ENCODE assay signal across 23 cellular contexts in genomic region chr21:27804515-27804914, GRCh38.
A peak's percentile ranks its signal among the peaks of the same experiment; 100 is the strongest.
DNase-seq lines count a peak whose midpoint lies in the region; ATAC-seq and TF ChIP-seq lines count a peak whose summit lies in the region.
"Had no signal": no experiment of that assay in that cellular context is flagged by ENCODE, and none has a peak within 500 bp of the region (broad histone marks: within the 10 kb centered on the region; RNA-seq: fewer than 3 reads in every experiment).

No MANE protein-coding gene starts in this region.

- ATAC-seq in left ventricle myocardium superior: peak; percentile 75
- ATAC-seq: GM12878; naive thymus-derived CD8-positive, alpha-beta T cell had no signal

- H3K9ac ChIP-seq in adipocyte (ENCODE audit: low read length): no peak overlapping the region

- intact Hi-C loops in left ventricle myocardium superior (cut with micrococcal nuclease) (no loop called here), dorsolateral prefrontal cortex (cut with DNase I) (loop anchor here (5.0 to 10.0 kb wide), 2 partner anchors 100 to 102 kb away; no protein-coding TSS in a partner anchor)

- peak; percentile 6 for DNase-seq in DMS53 treated with DMSO at 0.1 percent for 48 hours (lab: John Stamatoyannopoulos, UW; ENCODE audit: unreplicated experiment)
- DNase-seq in adipocyte (ENCODE audit: low read depth): peak; percentile 14
- no peak for DNase-seq in left ventricle myocardium superior
- DNase-seq in osteoblast (ENCODE audit: insufficient read length, low spot score, missing footprints): no peak
- no peak for DNase-seq in activated gamma-delta T cell treated with Interleukin-2 at 50 U/mL for 16 hours
- DNase-seq in foreskin melanocyte: no peak
- no peak for DNase-seq in dorsolateral prefrontal cortex
- DNase-seq: activated CD4-positive, alpha-beta memory T cell treated with anti-CD3 and anti-CD28 coated beads, Interleukin-2, amount 10 ng/mL, durations not matched to agents 7 days and 5 days; activated T-cell treated with anti-CD3 and anti-CD28 coated beads for 4 hours; amygdala; caudate nucleus; CD4-positive, alpha-beta T cell; DMS153; hypothalamus; naive thymus-derived CD8-positive, alpha-beta T cell; NCI-H1048; NCI-H2029; NCI-H226; NCI-H748 treated with DMSO at 0.1 percent for 48 hours; ovary; T1000; upper lobe of left lung had no signal

- H3K27me3 ChIP-seq in adipocyte (replicated peaks; ENCODE audit: control insufficient read depth, insufficient read depth, low read length) (no peaks in the 10 kb centered on the region), osteoblast (ENCODE audit: insufficient read depth, low read length) (no peaks in the 10 kb centered on the region), dorsolateral prefrontal cortex (no peaks in the 10 kb centered on the region)
- H3K27me3 ChIP-seq: ovary, upper lobe of left lung had no signal

- H3K4me2 ChIP-seq in osteoblast (ENCODE audit: insufficient read depth, low read length): no peak overlapping the region

- peaks cover 20% of the 10 kb centered on the region for H3K4me1 ChIP-seq in adipocyte (ENCODE audit: control insufficient read depth, insufficient read depth, low read length)
- peaks cover 21% of the 10 kb centered on the region for H3K4me1 ChIP-seq in osteoblast (ENCODE audit: insufficient read depth, low read length)
- H3K4me1 ChIP-seq: upper lobe of left lung had no signal

- H3K79me2 ChIP-seq in osteoblast (ENCODE audit: insufficient read depth, low read length): no peaks in the 10 kb centered on the region

- H2AFZ ChIP-seq in osteoblast (ENCODE audit: low read length): peak overlapping the region; percentile 16

- H4K20me1 ChIP-seq in osteoblast (ENCODE audit: insufficient read depth, low read length): no peaks in the 10 kb centered on the region

- H3K9me3 ChIP-seq in adipocyte (ENCODE audit: control insufficient read depth, low read length) (no peaks in the 10 kb centered on the region), osteoblast (ENCODE audit: low read depth, low read length) (no peaks in the 10 kb centered on the region)
- H3K9me3 ChIP-seq: ovary, upper lobe of left lung had no signal

- TF ChIP-seq CTCF in osteoblast (IDR thresholded peaks at IDR 0.05; ENCODE audit: extremely low read depth, low read depth, low read length) (no peak), dorsolateral prefrontal cortex (IDR thresholded peaks at IDR 0.05 in 54 of 56, conservative IDR thresholded peaks at IDR 0.05 in 2 of 56; ENCODE audit: low read depth in 1 of 56, partially characterized antibody in 56 of 56) (no peak)

- H3K4me3 ChIP-seq in adipocyte (ENCODE audit: low read length) (no peak overlapping the region), osteoblast (ENCODE audit: insufficient read depth, low read length) (no peak overlapping the region), dorsolateral prefrontal cortex (no peak overlapping the region)
- H3K4me3 ChIP-seq: GM12878, ovary, upper lobe of left lung had no signal

- H3K27ac ChIP-seq in osteoblast (ENCODE audit: low read depth, low read length): no peak overlapping the region
- no peak overlapping the region for H3K27ac ChIP-seq in dorsolateral prefrontal cortex
- H3K27ac ChIP-seq: ovary, upper lobe of left lung had no signal

- H3K36me3 ChIP-seq in adipocyte (ENCODE audit: control insufficient read depth, insufficient read depth, low read length, severe bottlenecking) (no peaks in the 10 kb centered on the region), osteoblast (ENCODE audit: insufficient read depth, low read length) (no peaks in the 10 kb centered on the region)
- H3K36me3 ChIP-seq: ovary, upper lobe of left lung had no signal

Comparison
In these comparisons a context has a peak if more than half of its experiments do, and no peak if none do; other contexts are left out.
1. DNase-seq: peak in DMS53 treated with DMSO at 0.1 percent for 48 hours (single experiment) and adipocyte (single experiment); none in left ventricle myocardium superior (single experiment), osteoblast (single experiment), activated gamma-delta T cell treated with Interleukin-2 at 50 U/mL for 16 hours (single experiment), foreskin melanocyte (single experiment) and dorsolateral prefrontal cortex (0 of 10).